In genomic region chr6:63887011-63887751, GRCh38 we compare ENCODE assay signal across 1 cellular context.
A peak's percentile ranks its signal among the peaks of the same experiment; 100 is the strongest.
TF ChIP-seq lines count a peak whose summit lies in the region.

No MANE protein-coding gene starts in this region.

TF ChIP-seq in GM12878, 131 proteins besides CTCF, POLR2A, EP300 and RAD21 (continued from another document):
- TF ChIP-seq RELB (IDR thresholded peaks at IDR 0.05; ENCODE audit: low read depth), result peak; percentile 45; the same call in 1 of the 2 replicates
- TF ChIP-seq GATAD2B (conservative IDR thresholded peaks at IDR 0.05; ENCODE audit: low read depth), result 0 out of 2 replicates have a peak, but pooled peaks have one; percentile 24
- TF ChIP-seq MEF2B (IDR thresholded peaks at IDR 0.05; ENCODE audit: partially characterized antibody, poor library complexity, severe bottlenecking), result peak; percentile 93
- no peak for TF ChIP-seq NFXL1 (IDR thresholded peaks at IDR 0.05; ENCODE audit: borderline replicate concordance)
- TF ChIP-seq IKZF1 (conservative IDR thresholded peaks at IDR 0.05), result peak; percentile 63
- no peak for TF ChIP-seq MEF2A (IDR thresholded peaks at IDR 0.05; ENCODE audit: insufficient read depth, low read depth, low read length)
- no peak for TF ChIP-seq RBBP5 (conservative IDR thresholded peaks at IDR 0.05)
- TF ChIP-seq IRF3 (IDR thresholded peaks at IDR 0.05), result no peak
- peak; percentile 34; the same call in 1 of the 2 replicates for TF ChIP-seq DPF2 (IDR thresholded peaks at IDR 0.05)
- TF ChIP-seq POU2F2 (IDR thresholded peaks at IDR 0.05; ENCODE audit: borderline replicate concordance, low read depth, low read length), result no peak
- TF ChIP-seq SUZ12 (IDR thresholded peaks at IDR 0.05; ENCODE audit: unreplicated experiment), result no peak
